17 cellular contexts compared by ENCODE assay signal in the genomic region with DNA sequence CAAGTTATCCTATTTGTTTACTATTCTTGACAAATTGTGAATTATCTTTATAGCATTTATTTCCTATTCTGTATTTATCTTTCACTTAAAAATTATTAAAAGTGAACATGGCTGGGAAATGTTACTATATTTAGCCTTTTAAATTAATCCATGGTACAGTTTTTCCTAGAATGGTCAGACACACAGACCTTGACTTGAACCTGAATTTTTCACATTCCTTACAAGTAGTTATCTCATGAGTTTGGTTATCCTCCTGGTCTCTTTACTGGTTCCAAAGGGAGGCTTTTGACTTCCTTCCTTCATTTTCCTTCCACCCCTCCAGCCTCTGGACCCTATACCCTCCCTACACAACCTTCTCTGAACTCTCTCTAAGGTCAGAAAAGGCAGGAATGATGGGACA.
DNase-seq lines count a peak whose midpoint lies in the region; TF ChIP-seq lines count a peak whose summit lies in the region.
"Had no signal": no experiment of that assay in that cellular context is flagged by ENCODE, and none has a peak within 500 bp of the region (broad histone marks: within the 10 kb centered on the region; RNA-seq: fewer than 3 reads in every experiment).

No MANE protein-coding gene starts in this region.

- H3K9ac ChIP-seq in H9 (ENCODE audit: extremely low read depth, insufficient read length, low read length): no peak overlapping the region
- H3K9ac ChIP-seq: BLaER1 had no signal

- H2AFZ ChIP-seq in H9 (ENCODE audit: low read length): no peak overlapping the region
- H2AFZ ChIP-seq: GM23338 had no signal

- H3K27ac ChIP-seq in H9 (ENCODE audit: insufficient read length, low read depth, low read length): no peak overlapping the region
- H3K27ac ChIP-seq: BLaER1, C4-2B had no signal

- H3K9me3 Mint-ChIP-seq in mesothelial cell of epicardium (no peaks in the 10 kb centered on the region), H9 (no peaks in the 10 kb centered on the region)
- H3K9me3 Mint-ChIP-seq: CD4-positive, CD25-positive, alpha-beta regulatory T cell; CD8-positive, alpha-beta T cell; GM23338; HFFc6 had no signal

- no peak overlapping the region for H3K23ac ChIP-seq in H9 (ENCODE audit: insufficient read length, low read depth, low read length)

- no peak overlapping the region for H3K4me2 ChIP-seq in H9 (ENCODE audit: insufficient read depth, insufficient read length, low read length)
- H3K4me2 ChIP-seq: BLaER1, GM23338 had no signal

- H3K18ac ChIP-seq in H9 (ENCODE audit: insufficient read length, low read depth, low read length): no peak overlapping the region

- no peaks in the 10 kb centered on the region for H3K79me1 ChIP-seq in H9 (ENCODE audit: insufficient read depth, low read depth, low read length, poor library complexity, severe bottlenecking)

- H4K8ac ChIP-seq in H9 (replicated peaks; ENCODE audit: insufficient read length, low read depth, low read length): no peak overlapping the region

- peaks cover 25% of the 10 kb centered on the region for H3K4me1 Mint-ChIP-seq in mesothelial cell of epicardium
- H3K4me1 Mint-ChIP-seq in H9: peaks cover 11 to 13% of the 10 kb centered on the region in 2 experiments
- H3K4me1 Mint-ChIP-seq: B cell; CD4-positive, CD25-positive, alpha-beta regulatory T cell had no signal

- H3K23me2 ChIP-seq in H9 (ENCODE audit: insufficient read length, low read depth, low read length, poor library complexity, severe bottlenecking): no peaks in the 10 kb centered on the region

- no peaks in the 10 kb centered on the region for H3K9me3 ChIP-seq in H9 (ENCODE audit: control insufficient read depth, low read depth, low read length)
- H3K9me3 ChIP-seq: BLaER1, HAP-1 had no signal

- no peak overlapping the region for H2BK5ac ChIP-seq in H9 (ENCODE audit: insufficient read length, low read length)

- no peak overlapping the region for H2AK5ac ChIP-seq in H9 (ENCODE audit: insufficient read length, low read length)

- H3K79me2 ChIP-seq in H9 (ENCODE audit: insufficient read depth, low read length): no peaks in the 10 kb centered on the region

- no peak overlapping the region for H4K5ac ChIP-seq in H9 (ENCODE audit: insufficient read length, low read depth, low read length)

- no peaks in the 10 kb centered on the region; the same call in 1 of the 2 replicates for H3K4me1 ChIP-seq in H9 (ENCODE audit: insufficient read depth, low read length)
- H3K4me1 ChIP-seq: BLaER1, HAP-1 had no signal

- H4K20me1 ChIP-seq in H9 (ENCODE audit: control insufficient read depth, insufficient read depth, insufficient read length): no peaks in the 10 kb centered on the region
- H4K20me1 ChIP-seq: BLaER1 had no signal

- H2BK20ac ChIP-seq in H9 (ENCODE audit: low read depth, low read length, poor library complexity, severe bottlenecking): no peak overlapping the region

- TF ChIP-seq CTCF in mesothelial cell of epicardium (IDR thresholded peaks at IDR 0.05; ENCODE audit: unreplicated experiment) (no peak), H9 (conservative IDR thresholded peaks at IDR 0.05) (no peak)

- peak; percentile 46 for DNase-seq in NCI-H226
- DNase-seq in astrocyte of the hippocampus (ENCODE audit: low read depth, low spot score): peak; percentile 7
- no peak for DNase-seq in mesothelial cell of epicardium (ENCODE audit: low spot score in 2 of 2, unreplicated experiment in 2 of 2)
- DNase-seq in COLO668 (lab: John Stamatoyannopoulos, UW; ENCODE audit: unreplicated experiment): no peak
- no peak for DNase-seq in NCI-H446 (lab: John Stamatoyannopoulos, UW)
- no peak for DNase-seq in H9
- DNase-seq: CD4-positive, CD25-positive, alpha-beta regulatory T cell; CD8-positive, alpha-beta T cell; DMS 273 treated with DMSO at 0.1 percent for 48 hours; DMS79; GF-D8; HFFc6 had no signal

- H3K4me3 Mint-ChIP-seq in mesothelial cell of epicardium (no peak overlapping the region), H9 (no peak overlapping the region)
- H3K4me3 Mint-ChIP-seq: B cell; CD4-positive, CD25-positive, alpha-beta regulatory T cell; CD8-positive, alpha-beta T cell; GM23338; HFFc6 had no signal

- H3K27me3 ChIP-seq in H9 (ENCODE audit: insufficient read depth, low read length): no peaks in the 10 kb centered on the region
- H3K27me3 ChIP-seq: BLaER1 had no signal

- no peak overlapping the region for H3T11ph ChIP-seq in H9 (ENCODE audit: low read length)

- H3K27me3 Mint-ChIP-seq in mesothelial cell of epicardium (ENCODE audit: low read depth): no peaks in the 10 kb centered on the region
- H3K27me3 Mint-ChIP-seq in H9 (ENCODE audit: low read depth): no peaks in the 10 kb centered on the region
- H3K27me3 Mint-ChIP-seq: B cell; CD4-positive, CD25-positive, alpha-beta regulatory T cell had no signal

- no peaks in the 10 kb centered on the region for H3K36me3 Mint-ChIP-seq in mesothelial cell of epicardium
- no peaks in the 10 kb centered on the region for H3K36me3 Mint-ChIP-seq in H9 (ENCODE audit: insufficient read depth in 1 of 3, low read depth in 3 of 3)
- H3K36me3 Mint-ChIP-seq: CD4-positive, CD25-positive, alpha-beta regulatory T cell; CD8-positive, alpha-beta T cell had no signal

- no peak overlapping the region for H3K4ac ChIP-seq in H9 (ENCODE audit: low read depth, low read length)

- no peak overlapping the region for H2BK12ac ChIP-seq in H9 (ENCODE audit: insufficient read length, low read depth, low read length)

- H3K14ac ChIP-seq in H9 (ENCODE audit: insufficient read depth, low read length): no peak overlapping the region

- H3K56ac ChIP-seq in H9 (ENCODE audit: insufficient read length, low read depth, low read length): no peak overlapping the region

- no peak overlapping the region for H2BK15ac ChIP-seq in H9 (ENCODE audit: low read depth, low read length)

- H3K27ac Mint-ChIP-seq in mesothelial cell of epicardium (peak overlapping the region; percentile 34), H9 (0 out of 7 replicates have a peak overlapping the region, but pooled peaks of 1 of the 3 experiments have one; percentile 63)
- H3K27ac Mint-ChIP-seq: B cell; CD4-positive, CD25-positive, alpha-beta regulatory T cell; CD8-positive, alpha-beta T cell; GM23338; HFFc6 had no signal

- no peak overlapping the region for H2BK120ac ChIP-seq in H9 (ENCODE audit: low read depth, low read length, poor library complexity, severe bottlenecking)

- H4K91ac ChIP-seq in H9 (ENCODE audit: insufficient read length, low read depth, low read length): no peak overlapping the region

Comparison
In these comparisons a context has a peak if more than half of its experiments do, and no peak if none do; other contexts are left out.
1. DNase-seq: peak in NCI-H226 (single experiment) and astrocyte of the hippocampus (single experiment); none in mesothelial cell of epicardium (0 of 2), COLO668 (single experiment), NCI-H446 (0 of 2) and H9 (single experiment).